ENCODE assay signal across 8 cellular contexts in the genomic region with DNA sequence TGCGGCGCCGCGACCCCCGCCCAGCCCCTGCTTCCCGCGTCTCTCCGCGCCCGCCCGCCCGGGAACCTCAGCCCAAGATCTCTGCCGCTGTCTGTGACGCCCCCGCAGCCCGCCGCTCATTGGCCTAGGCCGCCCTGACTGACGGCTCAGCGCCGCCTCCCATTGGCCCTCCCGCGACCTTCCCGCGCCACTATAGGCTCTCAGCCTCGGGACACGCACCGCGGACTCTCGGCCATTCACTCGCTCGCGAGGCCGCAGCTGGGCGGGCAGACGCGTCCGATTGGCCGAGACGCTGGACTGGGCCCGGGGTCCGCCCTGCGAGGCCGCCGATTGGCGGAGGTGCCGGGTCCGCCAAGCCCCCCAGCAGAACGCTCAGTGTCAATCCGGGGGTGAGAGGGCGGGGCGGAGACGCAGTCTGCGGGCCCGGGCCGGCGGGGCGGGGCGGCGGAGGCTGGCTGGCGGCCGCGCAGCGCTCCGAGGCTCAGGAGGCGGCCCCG. TPM values are rescaled to one million over a fixed set of nuclear protein-coding genes. Genes with fewer than 3 reads are reported as not detected.
DNase-seq lines count a peak whose midpoint lies in the region; ATAC-seq and TF ChIP-seq lines count a peak whose summit lies in the region.

A gene (minus strand): TSS at position 95 of the 497 bp plus-strand sequence. CDS start 215 bp downstream, outside the sequence.

- TF ChIP-seq POLR2A in GM18505 (IDR thresholded peaks at IDR 0.05; ENCODE audit: borderline replicate concordance, extremely low read depth, insufficient read depth, insufficient read length): peak; percentile 1

- peaks cover 26% of the 10 kb centered on the region for H3K4me1 Mint-ChIP-seq in progenitor cell of endocrine pancreas (ENCODE audit: low read depth)

- peak within 1 kb of the TSS; percentile 100 for H3K27ac ChIP-seq in angular gyrus (ENCODE audit: low read depth, low read length)
- H3K27ac ChIP-seq in upper lobe of right lung: peak within 1 kb of the TSS; percentile 100

- H3K36me3 ChIP-seq in upper lobe of right lung: no peaks in the 10 kb centered on the region

- H3K27ac Mint-ChIP-seq in progenitor cell of endocrine pancreas: peak within 1 kb of the TSS; percentile 97

- peak; percentile 94 to 95 for DNase-seq in NCI-H1930 (lab: John Stamatoyannopoulos, UW)
- peak; percentile 100 for DNase-seq in left ventricle myocardium superior
- peak; percentile 98 for DNase-seq in progenitor cell of endocrine pancreas (ENCODE audit: low spot score, unreplicated experiment)
- peak; percentile 100 for DNase-seq in upper lobe of right lung

- ATAC-seq in GM18505 (IDR thresholded peaks at IDR 0.05; ENCODE audit: unreplicated experiment) (peak; percentile 80), HG02973 (IDR thresholded peaks at IDR 0.05; ENCODE audit: unreplicated experiment) (peak; percentile 77), left ventricle myocardium superior (peak; percentile 86), upper lobe of right lung (peak; percentile 93)

- no peaks in the 10 kb centered on the region for H3K36me3 Mint-ChIP-seq in progenitor cell of endocrine pancreas (ENCODE audit: insufficient read depth)

- peak within 1 kb of the TSS; percentile 84 for H3K4me3 ChIP-seq in upper lobe of right lung

- H3K9me3 ChIP-seq in upper lobe of right lung: no peaks in the 10 kb centered on the region

- peaks cover 54% of the 10 kb centered on the region for H3K4me1 ChIP-seq in upper lobe of right lung

- no peaks in the 10 kb centered on the region for H3K27me3 ChIP-seq in upper lobe of right lung

- TF ChIP-seq CTCF in progenitor cell of endocrine pancreas (IDR thresholded peaks at IDR 0.05; ENCODE audit: unreplicated experiment) (no peak), upper lobe of right lung (IDR thresholded peaks at IDR 0.05) (no peak)

- no peaks in the 10 kb centered on the region for H3K27me3 Mint-ChIP-seq in progenitor cell of endocrine pancreas

- no peaks in the 10 kb centered on the region for H3K9me3 Mint-ChIP-seq in progenitor cell of endocrine pancreas (ENCODE audit: low read depth)

- intact Hi-C loops in T-helper 2 cell treated with Interferon-gamma antibody and Interleukin-4, amounts not matched to agents 100 ng/mL and 5 ng/mL, for 36 hours (cut with micrococcal nuclease): loop anchor here (1.0 to 2.0 kb wide), 3 partner anchors 19 to 37 kb away; a partner anchor contains a TSS
- intact Hi-C loops in left ventricle myocardium superior (cut with micrococcal nuclease) (no loop called here), upper lobe of right lung (cut with DNase I) (no loop called here)

- peak within 1 kb of the TSS; percentile 83 for H3K4me3 Mint-ChIP-seq in progenitor cell of endocrine pancreas (ENCODE audit: low read depth)

RNA-seq across cellular contexts. Expression of the gene that starts here (rescaled TPM):
- 65.4 and 67.4 TPM in 2 replicates for total RNA-seq in T-helper 2 cell treated with Interferon-gamma antibody and Interleukin-4, amounts not matched to agents 100 ng/mL and 5 ng/mL, for 36 hours
- total RNA-seq in left ventricle myocardium superior (514 TPM), progenitor cell of endocrine pancreas (87.4 and 92.1 TPM in 2 replicates), upper lobe of right lung (85.7 TPM)

Comparison
In these comparisons a context has a peak if more than half of its experiments do, and no peak if none do; other contexts are left out.
1. Peak in every context shown above with its lines: DNase-seq, ATAC-seq, H3K4me3 ChIP-seq and H3K27ac ChIP-seq.